ENCODE assay signal across 1 cellular context in genomic region chr17:7394452-7395191, GRCh38.
TF ChIP-seq lines count a peak whose summit lies in the region.

Gene PLSCR3 (minus strand): TSS chr17:7394525. CDS start chr17:7394110, 415 bp downstream.

TF ChIP-seq in HepG2, 621 proteins besides CTCF, POLR2A, EP300 and RAD21 (continued from another document and continues in another):
- peak; percentile 7; the same call in 1 of the 2 replicates for TF ChIP-seq ARID5B (CRISPR knock-in tag; IDR thresholded peaks at IDR 0.05)
- no peak for TF ChIP-seq ZNF569 (CRISPR knock-in tag; IDR thresholded peaks at IDR 0.05; ENCODE audit: borderline replicate concordance)
- TF ChIP-seq SMARCE1 (IDR thresholded peaks at IDR 0.05; ENCODE audit: borderline replicate concordance) = no peak
- no peak for TF ChIP-seq SETDB1 (CRISPR knock-in tag; IDR thresholded peaks at IDR 0.05; ENCODE audit: borderline replicate concordance)
- no peak for TF ChIP-seq ZBTB44 (CRISPR knock-in tag; IDR thresholded peaks at IDR 0.05)
- TF ChIP-seq MYNN (CRISPR knock-in tag; IDR thresholded peaks at IDR 0.05; ENCODE audit: low read depth) = 0 out of 2 replicates have a peak, but pooled peaks have one; percentile 64
- TF ChIP-seq ELF1 (CRISPR knock-in tag; IDR thresholded peaks at IDR 0.05) = peak; percentile 9; the same call in 1 of the 2 replicates
- no peak; the same call in 1 of the 2 replicates for TF ChIP-seq ZNF552 (CRISPR knock-in tag; IDR thresholded peaks at IDR 0.05; ENCODE audit: borderline replicate concordance)
- TF ChIP-seq NFRKB (IDR thresholded peaks at IDR 0.05) = no peak
- peak; percentile 50; the same call in 1 of the 2 replicates for TF ChIP-seq TAF1 (CRISPR knock-in tag; IDR thresholded peaks at IDR 0.05)
- peak; percentile 90 for TF ChIP-seq ZFY (CRISPR knock-in tag; IDR thresholded peaks at IDR 0.05)
- no peak; the same call in 1 of the 2 replicates for TF ChIP-seq MIER2 (CRISPR knock-in tag; IDR thresholded peaks at IDR 0.05)
- TF ChIP-seq SATB2 (CRISPR knock-in tag; IDR thresholded peaks at IDR 0.05) = no peak
- no peak for TF ChIP-seq IRF2 (CRISPR knock-in tag; IDR thresholded peaks at IDR 0.05)
- no peak for TF ChIP-seq ZNF275 (CRISPR knock-in tag; IDR thresholded peaks at IDR 0.05; ENCODE audit: borderline replicate concordance)
- TF ChIP-seq ZNF770 (CRISPR knock-in tag; IDR thresholded peaks at IDR 0.05) = peak; percentile 40; the same call in 1 of the 2 replicates
- no peak for TF ChIP-seq ZNF17 (CRISPR knock-in tag; IDR thresholded peaks at IDR 0.05)
- TF ChIP-seq NAIF1 (CRISPR knock-in tag; IDR thresholded peaks at IDR 0.05; ENCODE audit: borderline replicate concordance) = no peak
- no peak for TF ChIP-seq LCORL (IDR thresholded peaks at IDR 0.05)
- no peak for TF ChIP-seq LCORL (CRISPR knock-in tag; IDR thresholded peaks at IDR 0.05)
- TF ChIP-seq SMAD3 (CRISPR knock-in tag; IDR thresholded peaks at IDR 0.05) = no peak
- no peak; the same call in 1 of the 2 replicates for TF ChIP-seq ZFP36L1 (CRISPR knock-in tag; IDR thresholded peaks at IDR 0.05)
- TF ChIP-seq BCL3 (CRISPR knock-in tag; IDR thresholded peaks at IDR 0.05) = peak; percentile 59; the same call in 1 of the 2 replicates
- no peak for TF ChIP-seq DBP (CRISPR knock-in tag; IDR thresholded peaks at IDR 0.05; ENCODE audit: not compliant biosample characterization)
- no peak for TF ChIP-seq KLF9 (CRISPR knock-in tag; IDR thresholded peaks at IDR 0.05; ENCODE audit: low read depth)
- no peak for TF ChIP-seq PBX3 (CRISPR knock-in tag; IDR thresholded peaks at IDR 0.05; ENCODE audit: borderline replicate concordance)
- TF ChIP-seq CC2D1A (CRISPR knock-in tag; IDR thresholded peaks at IDR 0.05) = 0 out of 2 replicates have a peak, but pooled peaks have one; percentile 54
- TF ChIP-seq JDP2 (CRISPR knock-in tag; IDR thresholded peaks at IDR 0.05; ENCODE audit: borderline replicate concordance) = no peak; the same call in 1 of the 2 replicates
- no peak for TF ChIP-seq ATF7 (IDR thresholded peaks at IDR 0.05)
- TF ChIP-seq ATF7 (CRISPR knock-in tag; IDR thresholded peaks at IDR 0.05) = no peak
- TF ChIP-seq ZNF773 (CRISPR knock-in tag; IDR thresholded peaks at IDR 0.05; ENCODE audit: borderline replicate concordance) = no peak
- TF ChIP-seq MTA3 (CRISPR knock-in tag; IDR thresholded peaks at IDR 0.05) = no peak
- 0 out of 2 replicates have a peak, but pooled peaks have one; percentile 14 for TF ChIP-seq MIXL1 (CRISPR knock-in tag; IDR thresholded peaks at IDR 0.05)
- TF ChIP-seq ZBTB25 (CRISPR knock-in tag; IDR thresholded peaks at IDR 0.05) = peak; percentile 51
- 0 out of 2 replicates have a peak, but pooled peaks have one; percentile 67 for TF ChIP-seq ZNF274 (CRISPR knock-in tag; IDR thresholded peaks at IDR 0.05)
- TF ChIP-seq POLR2AphosphoS5 (IDR thresholded peaks at IDR 0.05; ENCODE audit: low read depth, low read length) = peak; percentile 87
- TF ChIP-seq BHLHE40 (IDR thresholded peaks at IDR 0.05; ENCODE audit: low read length) = no peak
- TF ChIP-seq MAF1 (CRISPR knock-in tag; IDR thresholded peaks at IDR 0.05; ENCODE audit: borderline replicate concordance) = no peak
- no peak for TF ChIP-seq ZBTB46 (CRISPR knock-in tag; IDR thresholded peaks at IDR 0.05; ENCODE audit: borderline replicate concordance)
- 0 out of 2 replicates have a peak, but pooled peaks have one; percentile 21 for TF ChIP-seq FUBP1 (CRISPR knock-in tag; IDR thresholded peaks at IDR 0.05; ENCODE audit: borderline replicate concordance)
- TF ChIP-seq ZFX (CRISPR knock-in tag; IDR thresholded peaks at IDR 0.05; ENCODE audit: low read depth) = peak; percentile 78
